In genomic region chr9:98078895-98079294, GRCh38 we compare ENCODE assay signal across 32 cellular contexts. TPM values are rescaled to one million over a fixed set of nuclear protein-coding genes. Genes with fewer than 3 reads are reported as not detected.
A peak's percentile ranks its signal among the peaks of the same experiment; 100 is the strongest.
DNase-seq lines count a peak whose midpoint lies in the region; ATAC-seq, FAIRE-seq and TF ChIP-seq lines count a peak whose summit lies in the region.
"Had no signal": no experiment of that assay in that cellular context is flagged by ENCODE, and none has a peak within 500 bp of the region (broad histone marks: within the 10 kb centered on the region; RNA-seq: fewer than 3 reads in every experiment).

No MANE protein-coding gene starts in this region.

- H3K36me3 ChIP-seq in K562 (ENCODE audit: control insufficient read depth, insufficient read depth, low read length) (peaks cover 85% of the 10 kb centered on the region), OCI-LY7 (ENCODE audit: insufficient read depth, low read length) (peaks cover 57% of the 10 kb centered on the region)

- ATAC-seq in WTC11 = no peak
- ATAC-seq in K562 = no peak
- ATAC-seq in stimulated activated effector memory CD8-positive, alpha-beta T cell treated with anti-CD3 and anti-CD28 coated beads, Interleukin-12 subunit alpha, Interleukin-12 subunit beta, amount 100 ng/mL, for 72 hours = no peak
- ATAC-seq: activated naive CD4-positive, alpha-beta T cell treated with anti-CD3 and anti-CD28 coated beads, Interleukin-2, amount 50 U/mL, for 72 hours; activated T-cell treated with anti-CD3 and anti-CD28 coated beads, Interleukin-2, amount 50 U/mL, for 4 hours; left lobe of liver had no signal

- no peaks in the 10 kb centered on the region for H3K27me3 ChIP-seq in K562 (ENCODE audit: control insufficient read depth in 2 of 2, insufficient read depth in 2 of 2, low read length in 2 of 2)
- H3K27me3 ChIP-seq: cardiac muscle cell, colonic mucosa, right atrium auricular region had no signal

- FAIRE-seq in K562 (lab: Jason Lieb, UNC) = no peak
- FAIRE-seq: astrocyte, islet of Langerhans, TTC549, urothelium cell line had no signal

- TF ChIP-seq RAD21 in K562 (CRISPR knock-in tag; conservative IDR thresholded peaks at IDR 0.05 in 1 of 2, IDR thresholded peaks at IDR 0.05 in 1 of 2) = no peak

- TF ChIP-seq CTCF in WTC11 (IDR thresholded peaks at IDR 0.05) (no peak), K562 (IDR thresholded peaks at IDR 0.05 in 2 of 3, conservative IDR thresholded peaks at IDR 0.05 in 1 of 3; ENCODE audit: insufficient read depth in 2 of 3, low read depth in 1 of 3, low read length in 3 of 3) (no peak), OCI-LY7 (conservative IDR thresholded peaks at IDR 0.05; ENCODE audit: low read length) (no peak), RWPE1 (conservative IDR thresholded peaks at IDR 0.05; ENCODE audit: low read depth) (no peak)

- H3K27ac ChIP-seq in K562 (ENCODE audit: extremely low read depth, low read depth, low read length) = no peak overlapping the region
- no peak overlapping the region for H3K27ac ChIP-seq in OCI-LY7 (ENCODE audit: low read depth, low read length, poor library complexity, severe bottlenecking)
- no peak overlapping the region for H3K27ac ChIP-seq in RWPE1
- H3K27ac ChIP-seq: cardiac muscle cell, colonic mucosa, epithelial cell of prostate, parathyroid adenoma, right atrium auricular region had no signal

- no peaks in the 10 kb centered on the region for H3K9me3 Mint-ChIP-seq in activated naive CD4-positive, alpha-beta T cell treated with anti-CD3 and anti-CD28 coated beads for 36 hours
- no peaks in the 10 kb centered on the region for H3K9me3 Mint-ChIP-seq in WTC11
- H3K9me3 Mint-ChIP-seq in stimulated activated effector memory CD8-positive, alpha-beta T cell treated with anti-CD3 and anti-CD28 coated beads, Interleukin-12 subunit alpha, Interleukin-12 subunit beta, amount 100 ng/mL, for 72 hours = no peaks in the 10 kb centered on the region
- H3K9me3 Mint-ChIP-seq: activated naive CD4-positive, alpha-beta T cell treated with anti-CD3 and anti-CD28 coated beads, Interleukin-2, amount 50 U/mL, for 72 hours; activated T-cell treated with anti-CD3 and anti-CD28 coated beads, Interleukin-2, amount 50 U/mL, for 4 hours; stimulated activated naive CD8-positive, alpha-beta T cell treated with anti-CD3 and anti-CD28 coated beads, Interleukin-15, Interleukin-2, amounts not matched to agents 100 ng/mL and 50 ng/mL, for 24 hours had no signal

- in situ Hi-C loops in K562 (cut with MboI) = no loop called here

- no peaks in the 10 kb centered on the region for H3K27me3 Mint-ChIP-seq in activated naive CD4-positive, alpha-beta T cell treated with anti-CD3 and anti-CD28 coated beads for 36 hours (ENCODE audit: low read depth)
- H3K27me3 Mint-ChIP-seq in WTC11 (ENCODE audit: low read depth) = no peaks in the 10 kb centered on the region
- H3K27me3 Mint-ChIP-seq: stimulated activated naive CD8-positive, alpha-beta T cell treated with anti-CD3 and anti-CD28 coated beads, Interleukin-15, Interleukin-2, amounts not matched to agents 100 ng/mL and 50 ng/mL, for 24 hours had no signal

- BruUV-seq in K562 (replicated peaks; lab: Mats Ljungman, UMichigan) (no TSS peak), OCI-LY7 (replicated peaks; lab: Mats Ljungman, UMichigan) (no TSS peak)

- H3K4me3 ChIP-seq in K562 = no peak overlapping the region
- H3K4me3 ChIP-seq in OCI-LY7 (ENCODE audit: low read depth, low read length, poor library complexity, severe bottlenecking) = no peak overlapping the region
- H3K4me3 ChIP-seq: cardiac muscle cell, colonic mucosa, right atrium auricular region, smooth muscle cell had no signal

- H3K9me3 ChIP-seq in K562 (replicated peaks; ENCODE audit: control insufficient read depth, insufficient read depth, low read depth, low read length) (no peaks in the 10 kb centered on the region), OCI-LY7 (ENCODE audit: low read length) (no peaks in the 10 kb centered on the region)
- H3K9me3 ChIP-seq: colonic mucosa, right atrium auricular region had no signal

- H3K4me2 ChIP-seq in K562 (ENCODE audit: insufficient read depth, low read length) (no peak overlapping the region), OCI-LY7 (ENCODE audit: low read length) (no peak overlapping the region)
- H3K4me2 ChIP-seq: smooth muscle cell had no signal

- no peak overlapping the region for H3K9ac ChIP-seq in K562 (ENCODE audit: insufficient read depth in 1 of 2, low read depth in 2 of 2, low read length in 2 of 2)
- H3K9ac ChIP-seq: parathyroid adenoma had no signal

- CTCF ChIA-PET in activated naive CD4-positive, alpha-beta T cell treated with anti-CD3 and anti-CD28 coated beads for 36 hours (lab: Charles Lee) = no interaction called here
- CTCF ChIA-PET in WTC11 (lab: Charles Lee) (no interaction called here), K562 (lab: Yijun Ruan, JAX; ENCODE audit: low intra/inter-chr PET ratio) (no interaction called here), OCI-LY7 (lab: Charles Lee; ENCODE audit: unreplicated experiment) (no interaction called here), RWPE1 (lab: Yijun Ruan, JAX) (interaction anchor here (0.6 to 0.7 kb wide), 2 partner anchors 179 to 185 kb away, joined by 4 to 5 read pairs; no protein-coding TSS in a partner anchor)

- WGBS in K562 (ENCODE audit: insufficient coverage, low coverage, missing lambda C conversion rate) = 66% methylated on average over 5 of the region's 5 CpGs

- H3K79me2 ChIP-seq in K562 (ENCODE audit: control insufficient read depth, insufficient read depth, low read length) (peaks cover 22% of the 10 kb centered on the region), OCI-LY7 (ENCODE audit: insufficient read depth, low read depth, low read length) (no peaks in the 10 kb centered on the region)
- H3K79me2 ChIP-seq: parathyroid adenoma had no signal

- no peak overlapping the region for H2AFZ ChIP-seq in K562 (ENCODE audit: low read depth, low read length)
- no peak overlapping the region for H2AFZ ChIP-seq in OCI-LY7 (ENCODE audit: low read length)
- H2AFZ ChIP-seq: parathyroid adenoma had no signal

- no peak for TF ChIP-seq POLR2A in K562 (conservative IDR thresholded peaks at IDR 0.05)

- no peak for DNase-seq in activated naive CD4-positive, alpha-beta T cell treated with anti-CD3 and anti-CD28 coated beads for 36 hours
- no peak for DNase-seq in activated naive CD4-positive, alpha-beta T cell (lab: John Stamatoyannopoulos, UW)
- DNase-seq in WTC11 (ENCODE audit: low spot score) = no peak
- DNase-seq in K562 (ENCODE audit: extremely low read depth in 1 of 4, low spot score in 3 of 4) = no peak
- DNase-seq in stimulated activated effector memory CD8-positive, alpha-beta T cell treated with anti-CD3 and anti-CD28 coated beads, Interleukin-12 subunit alpha, Interleukin-12 subunit beta, amount 100 ng/mL, for 72 hours (ENCODE audit: low spot score in 2 of 2) = no peak
- DNase-seq in iPS-NIHi11 (ENCODE audit: low spot score) = no peak
- DNase-seq in OCI-LY7 (ENCODE audit: low spot score) = no peak
- no peak for DNase-seq in RWPE1 (ENCODE audit: low spot score)
- DNase-seq: activated CD4-positive, CD25-positive, alpha-beta regulatory T cell treated with anti-CD3 and anti-CD28 coated beads, Interleukin-2, amount 50 U/mL, for 72 hours; activated CD8-positive, alpha-beta memory T cell treated with anti-CD3 and anti-CD28 coated beads for 24 hours; activated T-cell treated with anti-CD3 and anti-CD28 coated beads, Interleukin-2, amount 50 U/mL, for 4 hours; AML-193; colonic mucosa; effector CD8-positive, alpha-beta T cell; HCEC 1CT; MV-4-11; NCI-H1436; NCI-H2081; NCI-H526; stimulated activated CD4-positive, alpha-beta T cell treated with anti-CD3 and anti-CD28 coated beads, Interleukin-2, amount 100 ng/mL, for 24 hours had no signal

- H3K4me1 Mint-ChIP-seq in activated naive CD4-positive, alpha-beta T cell treated with anti-CD3 and anti-CD28 coated beads for 36 hours (ENCODE audit: low read depth) = peaks cover 57% of the 10 kb centered on the region
- H3K4me1 Mint-ChIP-seq in WTC11 = peaks cover 32% of the 10 kb centered on the region
- H3K4me1 Mint-ChIP-seq in stimulated activated effector memory CD8-positive, alpha-beta T cell treated with anti-CD3 and anti-CD28 coated beads, Interleukin-12 subunit alpha, Interleukin-12 subunit beta, amount 100 ng/mL, for 72 hours = peaks cover 56% of the 10 kb centered on the region

- POLR2A ChIA-PET in WTC11 (lab: Charles Lee) (interaction anchor here (0.7 kb wide), 1 partner anchor 236 kb away, joined by 5 read pairs; no protein-coding TSS in a partner anchor), K562 (lab: Yijun Ruan, JAX) (interaction anchor here (0.6 to 1.3 kb wide), 3 partner anchors 10 to 325 kb away, joined by 3 to 4 read pairs (median 3); no protein-coding TSS in a partner anchor), OCI-LY7 (lab: Charles Lee) (interaction anchor here (0.7 kb wide), 1 partner anchor 82 kb away, joined by 3 read pairs; no protein-coding TSS in a partner anchor), RWPE1 (lab: Yijun Ruan, JAX; ENCODE audit: low non-redundant PET) (no interaction called here)

- intact Hi-C loops in activated naive CD4-positive, alpha-beta T cell treated with anti-CD3 and anti-CD28 coated beads for 36 hours (cut with micrococcal nuclease) = loop anchor here (10.0 kb wide), 1 partner anchor 716 kb away; the partner anchor contains the start of gene ANKS6
- intact Hi-C loops in K562 (cut with micrococcal nuclease) = no loop called here
- intact Hi-C loops in OCI-LY7 (cut with micrococcal nuclease; ENCODE audit: unreplicated experiment) = no loop called here

- no peak overlapping the region for H3K4me3 Mint-ChIP-seq in activated naive CD4-positive, alpha-beta T cell treated with anti-CD3 and anti-CD28 coated beads for 36 hours
- no peak overlapping the region for H3K4me3 Mint-ChIP-seq in WTC11
- no peak overlapping the region for H3K4me3 Mint-ChIP-seq in stimulated activated effector memory CD8-positive, alpha-beta T cell treated with anti-CD3 and anti-CD28 coated beads, Interleukin-12 subunit alpha, Interleukin-12 subunit beta, amount 100 ng/mL, for 72 hours
- H3K4me3 Mint-ChIP-seq: activated T-cell treated with anti-CD3 and anti-CD28 coated beads, Interleukin-2, amount 50 U/mL, for 4 hours; stimulated activated naive CD8-positive, alpha-beta T cell treated with anti-CD3 and anti-CD28 coated beads, Interleukin-15, Interleukin-2, amounts not matched to agents 100 ng/mL and 50 ng/mL, for 24 hours had no signal

- H3K9me2 ChIP-seq in OCI-LY7 (ENCODE audit: insufficient read depth, low read length) = no peaks in the 10 kb centered on the region

- peaks cover 47% of the 10 kb centered on the region for H3K36me3 Mint-ChIP-seq in activated naive CD4-positive, alpha-beta T cell treated with anti-CD3 and anti-CD28 coated beads for 36 hours (ENCODE audit: low read depth)
- peaks cover 42% of the 10 kb centered on the region for H3K36me3 Mint-ChIP-seq in WTC11
- H3K36me3 Mint-ChIP-seq in stimulated activated effector memory CD8-positive, alpha-beta T cell treated with anti-CD3 and anti-CD28 coated beads, Interleukin-12 subunit alpha, Interleukin-12 subunit beta, amount 100 ng/mL, for 72 hours = peaks cover 85% of the 10 kb centered on the region

- H4K20me1 ChIP-seq in K562 (replicated peaks; ENCODE audit: control insufficient read depth, insufficient read depth, low read length) (0 out of 2 replicates have a peak, but pooled peaks cover 6% of the 10 kb centered on the region), OCI-LY7 (ENCODE audit: insufficient read depth, low read length) (no peaks in the 10 kb centered on the region)

- H3K4me1 ChIP-seq in K562 (replicated peaks in 1 of 2; ENCODE audit: control insufficient read depth in 2 of 2, insufficient read depth in 2 of 2, low read length in 2 of 2) (peaks cover 7 to 10% of the 10 kb centered on the region in 2 experiments; a peak in 4 of 5 replicates), OCI-LY7 (ENCODE audit: insufficient read depth, low read length, poor library complexity, severe bottlenecking) (peaks cover 17% of the 10 kb centered on the region)
- H3K4me1 ChIP-seq: parathyroid adenoma had no signal

- no peak for TF ChIP-seq EP300 in K562 (IDR thresholded peaks at IDR 0.05; ENCODE audit: low read length)

- peak overlapping the region; percentile 51 for H3K27ac Mint-ChIP-seq in activated naive CD4-positive, alpha-beta T cell treated with anti-CD3 and anti-CD28 coated beads for 36 hours
- H3K27ac Mint-ChIP-seq in WTC11 = 0 out of 2 replicates have a peak overlapping the region, but pooled peaks have one; percentile 2
- H3K27ac Mint-ChIP-seq in stimulated activated effector memory CD8-positive, alpha-beta T cell treated with anti-CD3 and anti-CD28 coated beads, Interleukin-12 subunit alpha, Interleukin-12 subunit beta, amount 100 ng/mL, for 72 hours = peak overlapping the region; percentile 69
- H3K27ac Mint-ChIP-seq: stimulated activated naive CD8-positive, alpha-beta T cell treated with anti-CD3 and anti-CD28 coated beads, Interleukin-15, Interleukin-2, amounts not matched to agents 100 ng/mL and 50 ng/mL, for 24 hours had no signal

- no peaks in the 10 kb centered on the region for H3K9me1 ChIP-seq in K562 (ENCODE audit: control insufficient read depth, insufficient read depth, low read length)

RNA-seq across cellular contexts. Expression of gene NANS, which starts 22.4 kb away (rescaled TPM):
- 10 to 100 TPM; 46.1 to 51.0 TPM for total RNA-seq in activated naive CD4-positive, alpha-beta T cell treated with anti-CD3 and anti-CD28 coated beads for 36 hours
- total RNA-seq in WTC11 (2021) (57.9 to 66.7 TPM (median 61.3 TPM) in 3 replicates), K562 (2014; rRNA removed) (181 and 197 TPM in 2 replicates), K562 (2014; rRNA removed; fragmentation: Illumina TruSeq; extraction: Trizol) (124 and 133 TPM in 2 replicates), K562 (2015; rRNA removed; fragmentation: Illumina TruSeq; extraction: Trizol) (151 and 156 TPM in 2 replicates), K562 (2021) (127 and 133 TPM in 2 replicates), OCI-LY7 (2022) (50.4 and 56.9 TPM in 2 replicates)
- total RNA-seq in K562 (2011; cell fraction: chromatin; rRNA removed; ENCODE audit: low replicate concordance) = 95.6 and 146 TPM in 2 replicates
- 97.0 and 106 TPM in 2 replicates for total RNA-seq in K562 (2011; cell fraction: nucleolus; rRNA removed)
- 94.6 and 118 TPM in 2 replicates for total RNA-seq in K562 (2011; cell fraction: nucleoplasm; rRNA removed)
- polyA plus RNA-seq in K562 (2011; rRNA removed) (124 and 143 TPM in 2 replicates), K562 (2014; fragmentation: Illumina TruSeq; extraction: Trizol) (137 TPM in 2 replicates), K562 (2014; fragmentation: Nextera tagmentation; extraction: Ambion mirVana) (10 to 100 TPM; 37.1 to 64.3 TPM), K562 (2014; rRNA removed) (127 and 141 TPM in 2 replicates)
- polyA plus RNA-seq in K562 (2011; cell fraction: cytosol; rRNA removed) = 138 and 150 TPM in 2 replicates
- polyA plus RNA-seq in K562 (2011; cell fraction: nucleus; rRNA removed) = 49.2 and 61.9 TPM in 2 replicates
- polyA plus RNA-seq in K562 (2012) = 189 and 211 TPM in 2 replicates
- polyA minus RNA-seq in K562 (2011; rRNA and poly(A)+ RNA removed) = 139 and 167 TPM in 2 replicates
- 63.5 and 72.7 TPM in 2 replicates for polyA minus RNA-seq in K562 (2011; cell fraction: cytosol; rRNA and poly(A)+ RNA removed)
- polyA minus RNA-seq in K562 (2011; cell fraction: nucleus; rRNA and poly(A)+ RNA removed) = 26.9 and 42.3 TPM in 2 replicates
- 63.7 and 70.6 TPM in 2 replicates for total RNA-seq in OCI-LY7 (2014; rRNA removed; shearing (Covaris generic))

RNA-seq across cellular contexts. Expression of gene TRIM14, which starts 40.1 kb away (rescaled TPM):
- total RNA-seq in activated naive CD4-positive, alpha-beta T cell treated with anti-CD3 and anti-CD28 coated beads for 36 hours = 10 to 100 TPM; 49.6 to 55.0 TPM
- total RNA-seq in WTC11 (2021) (11.9 to 18.4 TPM (median 18.2 TPM) in 3 replicates), K562 (2014; rRNA removed) (17.9 and 24.7 TPM in 2 replicates), K562 (2014; rRNA removed; fragmentation: Illumina TruSeq; extraction: Trizol) (17.0 and 17.5 TPM in 2 replicates), K562 (2015; rRNA removed; fragmentation: Illumina TruSeq; extraction: Trizol) (12.2 and 13.3 TPM in 2 replicates), K562 (2021) (41.0 and 48.5 TPM in 2 replicates), OCI-LY7 (2022) (26.0 and 31.2 TPM in 2 replicates)
- 24.8 and 33.6 TPM in 2 replicates for total RNA-seq in K562 (2011; cell fraction: chromatin; rRNA removed; ENCODE audit: low replicate concordance)
- total RNA-seq in K562 (2011; cell fraction: nucleolus; rRNA removed) = 15.1 and 15.7 TPM in 2 replicates
- total RNA-seq in K562 (2011; cell fraction: nucleoplasm; rRNA removed) = 20.1 and 31.3 TPM in 2 replicates
- polyA plus RNA-seq in K562 (2011; rRNA removed) (19.1 and 24.8 TPM in 2 replicates), K562 (2014; fragmentation: Illumina TruSeq; extraction: Trizol) (34.1 and 40.0 TPM in 2 replicates), K562 (2014; fragmentation: Nextera tagmentation; extraction: Ambion mirVana) (1 to 10 TPM; 7.6 to 8.3 TPM), K562 (2014; rRNA removed) (30.1 and 32.7 TPM in 2 replicates)
- polyA plus RNA-seq in K562 (2011; cell fraction: cytosol; rRNA removed) = 17.9 and 36.4 TPM in 2 replicates
- polyA plus RNA-seq in K562 (2011; cell fraction: nucleus; rRNA removed) = 22.9 and 38.7 TPM in 2 replicates
- 21.4 and 21.8 TPM in 2 replicates for polyA plus RNA-seq in K562 (2012)
- 12.4 and 15.6 TPM in 2 replicates for polyA minus RNA-seq in K562 (2011; rRNA and poly(A)+ RNA removed)
- 13.0 and 14.8 TPM in 2 replicates for polyA minus RNA-seq in K562 (2011; cell fraction: cytosol; rRNA and poly(A)+ RNA removed)
- 5.8 and 7.0 TPM in 2 replicates for polyA minus RNA-seq in K562 (2011; cell fraction: nucleus; rRNA and poly(A)+ RNA removed)
- 18.4 and 21.4 TPM in 2 replicates for total RNA-seq in OCI-LY7 (2014; rRNA removed; shearing (Covaris generic))

Comparison
In these comparisons a context has a peak if more than half of its experiments do, and no peak if none do; other contexts are left out.
1. H3K27ac Mint-ChIP-seq: peak in every context shown above with its lines; median percentile 69 in stimulated activated effector memory CD8-positive, alpha-beta T cell treated with anti-CD3 and anti-CD28 coated beads, Interleukin-12 subunit alpha, Interleukin-12 subunit beta, amount 100 ng/mL, for 72 hours; 51 in activated naive CD4-positive, alpha-beta T cell treated with anti-CD3 and anti-CD28 coated beads for 36 hours; 2 in WTC11.